In the genomic region with DNA sequence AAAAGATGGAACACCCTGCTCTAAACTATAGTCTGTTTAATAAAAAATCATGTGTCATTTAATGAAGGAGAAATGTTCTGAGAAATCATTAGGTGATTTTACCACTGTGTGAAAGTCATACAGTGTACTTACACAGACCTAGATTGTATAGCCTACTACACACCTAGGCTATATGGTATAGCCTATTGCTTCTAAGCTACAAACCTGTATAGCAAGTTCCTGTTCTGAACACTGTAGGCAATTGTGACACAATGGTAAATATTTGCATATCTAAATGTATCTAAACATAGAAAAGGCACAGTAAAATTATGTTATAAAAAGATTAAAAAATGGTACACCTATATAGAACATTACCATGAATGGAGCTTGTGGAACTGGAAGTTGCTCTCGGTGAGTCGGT, we compare ENCODE assay signal across 16 cellular contexts.
"Had no signal": no experiment of that assay in that cellular context is flagged by ENCODE, and none has a peak within 500 bp of the region (broad histone marks: within the 10 kb centered on the region; RNA-seq: fewer than 3 reads in every experiment).

No MANE protein-coding gene starts in this region.

- H3K27ac ChIP-seq: body of pancreas, esophagus muscularis mucosa, pancreas, psoas muscle, right atrium auricular region had no signal

- H3K4me1 ChIP-seq: body of pancreas, esophagus muscularis mucosa, pancreas, psoas muscle had no signal

- H3K27me3 ChIP-seq: body of pancreas, esophagus muscularis mucosa, pancreas, right atrium auricular region had no signal

- DNase-seq: activated gamma-delta T cell treated with Interleukin-2 at 50 U/mL for 16 hours; activated T-cell treated with anti-CD3 and anti-CD28 coated beads, Interleukin-2, amount 50 U/mL, for 1 hour; anterior cingulate cortex; body of pancreas; effector memory CD4-positive, alpha-beta T cell; hippocampal formation; nephron progenitor cell; pancreas; psoas muscle; stimulated activated CD4-positive, alpha-beta T cell treated with anti-CD3 and anti-CD28 coated beads, Interleukin-12 subunit alpha, Interleukin-12 subunit beta, amount 100 ng/mL, for 4 hours; stimulated activated CD4-positive, alpha-beta T cell treated with anti-CD3 and anti-CD28 coated beads, Interleukin-4, amount 100 ng/mL, for 4 hours; stimulated activated naive CD8-positive, alpha-beta T cell treated with anti-CD3 and anti-CD28 coated beads, Interleukin-15, Interleukin-2, amounts not matched to agents 100 U/mL and 50 U/mL, for 24 hours; T1000 had no signal

- H3K9me3 ChIP-seq: body of pancreas, esophagus muscularis mucosa, pancreas, psoas muscle, right atrium auricular region had no signal

- H3K4me3 ChIP-seq: body of pancreas, esophagus muscularis mucosa, pancreas, psoas muscle, right atrium auricular region had no signal

- ATAC-seq: body of pancreas; pancreas; psoas muscle; stimulated activated naive CD8-positive, alpha-beta T cell treated with anti-CD3 and anti-CD28 coated beads, Interleukin-15, Interleukin-2, amounts not matched to agents 100 U/mL and 50 U/mL, for 24 hours; WTC11 had no signal

- H3K36me3 ChIP-seq: esophagus muscularis mucosa, pancreas, right atrium auricular region had no signal
